ENCODE assay signal across 8 cellular contexts in the genomic region with DNA sequence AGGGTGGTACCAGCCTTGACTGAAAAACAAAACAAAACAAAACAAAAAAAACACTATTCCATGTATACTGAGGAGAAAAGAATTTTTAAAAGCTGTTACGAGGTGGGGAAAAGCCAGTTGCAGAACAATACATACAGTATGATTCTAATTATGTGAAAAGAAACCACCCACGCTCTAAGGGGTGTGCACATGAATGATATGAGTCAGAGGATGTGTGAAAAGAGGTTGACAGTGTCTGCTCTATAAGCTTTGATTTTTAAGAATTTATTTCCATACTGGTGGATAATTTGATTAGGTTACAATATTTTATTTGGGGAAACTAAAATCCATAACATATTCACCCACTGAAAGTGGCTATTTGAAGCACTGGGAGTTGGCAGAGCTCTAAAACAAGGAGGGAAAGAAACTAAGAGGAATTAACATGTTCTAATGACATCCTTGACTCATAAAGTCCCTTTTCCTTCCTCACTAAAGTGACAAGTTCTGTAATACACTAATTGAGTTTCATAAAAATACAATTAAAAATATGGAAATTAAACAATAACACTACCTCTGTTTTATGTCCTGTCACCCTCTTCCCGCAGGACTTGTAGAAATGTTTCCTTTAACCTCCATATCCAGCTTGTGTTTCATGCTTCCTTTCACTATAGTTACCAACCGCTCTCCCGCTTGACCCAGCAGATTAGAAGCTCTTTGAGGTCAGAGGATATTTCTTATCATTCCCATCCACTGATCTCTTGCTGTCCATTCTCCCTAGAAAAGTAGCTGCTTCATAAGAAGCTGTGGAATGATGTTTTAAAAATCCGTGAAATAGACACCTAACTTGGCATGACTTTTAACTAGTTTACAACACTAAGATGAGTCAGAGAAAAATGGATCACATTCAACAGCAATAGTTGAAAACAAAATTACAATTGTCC.
DNase-seq lines count a peak whose midpoint lies in the region; ATAC-seq and TF ChIP-seq lines count a peak whose summit lies in the region.

No MANE protein-coding gene starts in this region.

- intact Hi-C loops in psoas muscle (cut with DNase I) (no loop called here), left ventricle myocardium superior (cut with micrococcal nuclease) (no loop called here)

- TF ChIP-seq CTCF in fibroblast of villous mesenchyme (IDR thresholded peaks at IDR 0.05; ENCODE audit: insufficient read depth, low read depth, low read length) (no peak), psoas muscle (IDR thresholded peaks at IDR 0.05) (no peak)

- WGBS in psoas muscle, 3 donors = 69 to 74% (median 70%) methylated on average over 6 of the region's 6 CpGs

- H3K9me3 ChIP-seq in psoas muscle = no peaks in the 10 kb centered on the region

- ATAC-seq in GM18520 (IDR thresholded peaks at IDR 0.05; ENCODE audit: unreplicated experiment) = peak; percentile 99
- ATAC-seq in HG02571 (IDR thresholded peaks at IDR 0.05; ENCODE audit: unreplicated experiment) = peak; percentile 100
- ATAC-seq in psoas muscle = no peak
- no peak for ATAC-seq in SK-N-SH treated with all-trans-retinoic acid at 6 μM for 48 hours
- ATAC-seq in left ventricle myocardium superior = no peak

- no peaks in the 10 kb centered on the region for H3K4me1 ChIP-seq in psoas muscle

- no peak overlapping the region for H3K27ac ChIP-seq in psoas muscle

- DNase-seq in fibroblast of villous mesenchyme (ENCODE audit: low read depth) = peak; percentile 20
- no peak for DNase-seq in psoas muscle
- DNase-seq in NCI-H524 (lab: John Stamatoyannopoulos, UW) = no peak
- no peak for DNase-seq in left ventricle myocardium superior

- no peaks in the 10 kb centered on the region for H3K36me3 ChIP-seq in psoas muscle (ENCODE audit: insufficient read depth in 1 of 2, low read depth in 1 of 2)

- H3K4me3 ChIP-seq in fibroblast of villous mesenchyme (ENCODE audit: low read depth, low read length) (no peak overlapping the region), psoas muscle (no peak overlapping the region)

- H3K27me3 ChIP-seq in psoas muscle (ENCODE audit: insufficient read depth in 3 of 3, low read length in 2 of 3) = no peaks in the 10 kb centered on the region

TF ChIP-seq in PFSK-1, 5 proteins besides CTCF, POLR2A, EP300 and RAD21:
- peak; percentile 33; the same call in 1 of the 2 replicates for TF ChIP-seq SIN3A (IDR thresholded peaks at IDR 0.05; ENCODE audit: borderline replicate concordance, insufficient read depth, low read length)
- TF ChIP-seq FOXP2 (optimal IDR thresholded peaks at IDR 0.05; ENCODE audit: borderline replicate concordance, extremely low read depth, extremely low read length, insufficient read depth) = no peak
- TF ChIP-seq TAF1 (IDR thresholded peaks at IDR 0.05; ENCODE audit: borderline replicate concordance, insufficient read depth, low read length) = peak; percentile 35; the same call in 1 of the 2 replicates

TF ChIP-seq in SK-N-SH treated with all-trans-retinoic acid at 6 μM for 48 hours, 23 proteins besides CTCF, POLR2A, EP300 and RAD21:
- TF ChIP-seq ZFP30 (CRISPR knock-in tag; IDR thresholded peaks at IDR 0.05) (no peak), TSHZ2 (CRISPR knock-in tag; IDR thresholded peaks at IDR 0.05) (no peak), ZNF70 (CRISPR knock-in tag; IDR thresholded peaks at IDR 0.05) (no peak), PATZ1 (CRISPR knock-in tag; IDR thresholded peaks at IDR 0.05; ENCODE audit: borderline replicate concordance) (no peak), RARB (CRISPR knock-in tag; IDR thresholded peaks at IDR 0.05) (no peak), TCF4 (CRISPR knock-in tag; IDR thresholded peaks at IDR 0.05; ENCODE audit: borderline replicate concordance) (no peak), ARNTL (CRISPR knock-in tag; IDR thresholded peaks at IDR 0.05; ENCODE audit: borderline replicate concordance, low read depth) (no peak), ZFP3 (CRISPR knock-in tag; IDR thresholded peaks at IDR 0.05) (no peak), TOX (CRISPR knock-in tag; IDR thresholded peaks at IDR 0.05; ENCODE audit: borderline replicate concordance) (no peak), CSDC2 (CRISPR knock-in tag; IDR thresholded peaks at IDR 0.05) (no peak), GLIS3 (CRISPR knock-in tag; IDR thresholded peaks at IDR 0.05) (no peak)

Comparison
In these comparisons a context has a peak if more than half of its experiments do, and no peak if none do; other contexts are left out.
1. ATAC-seq: peak in GM18520 (single experiment) and HG02571 (single experiment); none in psoas muscle (0 of 4), SK-N-SH treated with all-trans-retinoic acid at 6 μM for 48 hours (single experiment) and left ventricle myocardium superior (single experiment).